ENCODE assay signal across 11 cellular contexts in genomic region chr1:43822040-43822439, GRCh38.
DNase-seq lines count a peak whose midpoint lies in the region; TF ChIP-seq lines count a peak whose summit lies in the region.
"Had no signal": no experiment of that assay in that cellular context is flagged by ENCODE, and none has a peak within 500 bp of the region (broad histone marks: within the 10 kb centered on the region; RNA-seq: fewer than 3 reads in every experiment).

No MANE protein-coding gene starts in this region.

- peaks cover 7% of the 10 kb centered on the region for H3K79me1 ChIP-seq in mesenchymal stem cell (replicated peaks; ENCODE audit: low read length, poor library complexity, severe bottlenecking)

- no peak overlapping the region for H4K91ac ChIP-seq in mesenchymal stem cell (ENCODE audit: low read length)

- H3K18ac ChIP-seq in mesenchymal stem cell (ENCODE audit: low read depth in 1 of 2, low read length in 2 of 2): no peak overlapping the region

- no peak overlapping the region for H2BK15ac ChIP-seq in mesenchymal stem cell (ENCODE audit: low read depth, poor library complexity, severe bottlenecking)

- H3K4ac ChIP-seq in mesenchymal stem cell (ENCODE audit: low read depth in 1 of 2, low read length in 2 of 2): no peak overlapping the region

- H3K9ac ChIP-seq in mesenchymal stem cell (ENCODE audit: low read length): no peak overlapping the region

- POLR2A ChIA-PET in AG04450 (lab: Yijun Ruan, JAX): no interaction called here

- peaks cover 3 to 26% of the 10 kb centered on the region in 2 experiments for H3K36me3 ChIP-seq in mesenchymal stem cell (ENCODE audit: control insufficient read depth in 1 of 2, insufficient read depth in 2 of 2, low read depth in 1 of 2, low read length in 2 of 2)
- H3K36me3 ChIP-seq: neutrophil had no signal

- H2BK120ac ChIP-seq in mesenchymal stem cell (ENCODE audit: low read depth, low read length): no peak overlapping the region

- H2AFZ ChIP-seq in mesenchymal stem cell (ENCODE audit: low read depth, low read length): no peak overlapping the region

- H3K14ac ChIP-seq in mesenchymal stem cell (ENCODE audit: low read length in 2 of 2): no peak overlapping the region

- H3K23ac ChIP-seq in mesenchymal stem cell (ENCODE audit: low read length in 2 of 2): no peak overlapping the region

- WGBS in mesenchymal stem cell: 0% methylated on average over 3 of the region's 3 CpGs

- H3K4me2 ChIP-seq in mesenchymal stem cell (ENCODE audit: low read length, poor library complexity, severe bottlenecking): no peak overlapping the region

- no peak overlapping the region for H2AK5ac ChIP-seq in mesenchymal stem cell (ENCODE audit: low read length, severe bottlenecking)

- H3K4me3 ChIP-seq in AG04450 (ENCODE audit: low read depth, low read length) (peak overlapping the region; percentile 14), choroid plexus epithelial cell (ENCODE audit: low read depth, low read length) (no peak overlapping the region), mesenchymal stem cell (ENCODE audit: insufficient read depth in 1 of 2, low read depth in 1 of 2, low read length in 2 of 2) (no peak overlapping the region)

- CTCF ChIA-PET in AG04450 (lab: Charles Lee): no interaction called here

- H3K9me3 ChIP-seq in AG04450 (ENCODE audit: control insufficient read depth, insufficient read depth, low read length) (peaks cover 4% of the 10 kb centered on the region; the same call in 1 of the 2 replicates), mesenchymal stem cell (ENCODE audit: control insufficient read depth, low read length) (peaks cover 28% of the 10 kb centered on the region)
- H3K9me3 ChIP-seq: neutrophil had no signal

- TF ChIP-seq CTCF in AG04450 (IDR thresholded peaks at IDR 0.05; ENCODE audit: low read depth, low read length) (no peak), choroid plexus epithelial cell (conservative IDR thresholded peaks at IDR 0.05; ENCODE audit: low read depth, low read length) (no peak)

- H3K4me1 ChIP-seq in mesenchymal stem cell (ENCODE audit: control insufficient read depth, insufficient read depth, low read depth, low read length): peaks cover 3% of the 10 kb centered on the region

- H3K27ac ChIP-seq in AG04450 (ENCODE audit: low read depth, low read length): peak overlapping the region; percentile 82
- peak overlapping the region; percentile 70 for H3K27ac ChIP-seq in mesenchymal stem cell (ENCODE audit: low read length, poor library complexity, severe bottlenecking)
- H3K27ac ChIP-seq: neutrophil had no signal

- no peak overlapping the region for H4K8ac ChIP-seq in mesenchymal stem cell (ENCODE audit: low read length)

- H3K27me3 ChIP-seq in AG04450 (ENCODE audit: control insufficient read depth, insufficient read depth, low read length) (no peaks in the 10 kb centered on the region), mesenchymal stem cell (ENCODE audit: control insufficient read depth in 1 of 2, insufficient read depth in 1 of 2, low read length in 2 of 2) (no peaks in the 10 kb centered on the region)
- H3K27me3 ChIP-seq: neutrophil had no signal

- H2BK12ac ChIP-seq in mesenchymal stem cell (ENCODE audit: low read length in 2 of 2): no peak overlapping the region

- DNase-seq in AG04450 (ENCODE audit: low read depth, low spot score) (peak; percentile 60), M059J (ENCODE audit: low read depth) (peak; percentile 99), choroid plexus epithelial cell (ENCODE audit: low read depth) (peak; percentile 75), mesenchymal stem cell (peak; percentile 96), occipital lobe (lab: John Stamatoyannopoulos, UW) (no peak), DMS114 treated with DMSO at 0.1 percent for 48 hours (lab: John Stamatoyannopoulos, UW; ENCODE audit: unreplicated experiment) (no peak), RPMI8226 (no peak)
- DNase-seq in activated CD4-positive, alpha-beta T cell treated with anti-CD3 and anti-CD28 coated beads for 4 hours: no peak
- DNase-seq: Calu3; NK-92 treated with Interleukin-12 subunit alpha and Interleukin-12 subunit beta, amount 100 ng/mL, for 24 hours had no signal

- H2BK5ac ChIP-seq in mesenchymal stem cell (ENCODE audit: low read depth, low read length, poor library complexity, severe bottlenecking): no peak overlapping the region

Comparison
In these comparisons a context has a peak if more than half of its experiments do, and no peak if none do; other contexts are left out.
1. DNase-seq: peak in AG04450 (single experiment), M059J (single experiment), choroid plexus epithelial cell (single experiment) and mesenchymal stem cell (single experiment); none in occipital lobe (single experiment), activated CD4-positive, alpha-beta T cell treated with anti-CD3 and anti-CD28 coated beads for 4 hours (0 of 2), DMS114 treated with DMSO at 0.1 percent for 48 hours (single experiment) and RPMI8226 (single experiment).